In the genomic region with DNA sequence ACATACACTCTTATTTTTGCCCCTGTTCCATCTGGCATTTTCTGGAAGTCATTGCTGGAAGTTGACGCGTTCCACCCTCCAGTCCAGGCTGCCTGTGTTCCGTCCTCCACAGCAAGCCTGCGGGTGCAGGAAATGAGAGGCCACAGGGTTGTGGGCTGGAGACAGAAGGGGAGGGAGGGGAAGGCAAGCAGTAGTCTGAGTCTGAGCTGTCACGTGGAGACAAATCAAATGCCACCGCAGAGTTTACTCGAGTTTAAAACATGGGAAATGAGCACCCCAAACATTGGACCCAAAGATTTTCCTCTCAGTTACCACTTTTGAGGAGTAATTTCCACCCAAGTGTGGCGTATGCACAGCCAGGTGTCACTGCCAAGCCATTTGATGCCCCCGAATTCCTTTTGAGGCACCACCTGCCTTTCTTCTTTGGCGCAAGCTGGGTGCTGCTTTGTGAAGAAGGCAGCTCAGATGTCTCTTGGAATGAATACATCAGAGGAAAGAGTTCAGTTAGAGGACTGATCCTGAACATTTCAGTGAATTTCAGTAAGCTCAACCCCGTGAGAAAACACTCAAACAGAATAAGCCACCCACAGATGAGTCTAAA, we compare ENCODE assay signal across 9 cellular contexts.
A peak's percentile ranks its signal among the peaks of the same experiment; 100 is the strongest.
DNase-seq lines count a peak whose midpoint lies in the region; ATAC-seq, FAIRE-seq and TF ChIP-seq lines count a peak whose summit lies in the region.
"Had no signal": no experiment of that assay in that cellular context is flagged by ENCODE, and none has a peak within 500 bp of the region (broad histone marks: within the 10 kb centered on the region; RNA-seq: fewer than 3 reads in every experiment).

No MANE protein-coding gene starts in this region.

- H3K9me3 ChIP-seq in gastroesophageal sphincter: no peaks in the 10 kb centered on the region

- no peak for FAIRE-seq in urothelium cell line (lab: Jason Lieb, UNC)

- peak; percentile 77 to 86 for ATAC-seq in natural killer cell treated with Interleukin-12 subunit alpha and Interleukin-12 subunit beta and Interleukin-15 and Interleukin-18, amount 100 ng/mL, for 72 hours
- no peak for ATAC-seq in gastroesophageal sphincter

- no peaks in the 10 kb centered on the region for H3K36me3 ChIP-seq in gastroesophageal sphincter

- peaks cover 0 to 11% (median 3%) of the 10 kb centered on the region in 3 donors for H3K4me1 ChIP-seq in gastroesophageal sphincter

- no peak for TF ChIP-seq CTCF in cardiac fibroblast (IDR thresholded peaks at IDR 0.05; ENCODE audit: low read depth, low read length)
- no peak for TF ChIP-seq CTCF in gastroesophageal sphincter (IDR thresholded peaks at IDR 0.05)
- TF ChIP-seq CTCF in chondrocyte (IDR thresholded peaks at IDR 0.05): no peak

- no peak overlapping the region for H3K27ac Mint-ChIP-seq in natural killer cell treated with Interleukin-12 subunit alpha and Interleukin-12 subunit beta and Interleukin-15 and Interleukin-18, amount 100 ng/mL, for 72 hours
- no peak overlapping the region for H3K27ac Mint-ChIP-seq in chondrocyte (ENCODE audit: unreplicated experiment)

- H3K27me3 ChIP-seq in gastroesophageal sphincter: peaks cover 22% of the 10 kb centered on the region

- H3K9me3 Mint-ChIP-seq in natural killer cell treated with Interleukin-12 subunit alpha and Interleukin-12 subunit beta and Interleukin-15 and Interleukin-18, amount 100 ng/mL, for 72 hours: no peaks in the 10 kb centered on the region
- H3K9me3 Mint-ChIP-seq in chondrocyte (ENCODE audit: low read depth): no peaks in the 10 kb centered on the region

- no peaks in the 10 kb centered on the region for H3K36me3 Mint-ChIP-seq in natural killer cell treated with Interleukin-12 subunit alpha and Interleukin-12 subunit beta and Interleukin-15 and Interleukin-18, amount 100 ng/mL, for 72 hours
- no peaks in the 10 kb centered on the region for H3K36me3 Mint-ChIP-seq in chondrocyte (ENCODE audit: low read depth)
- H3K36me3 Mint-ChIP-seq: activated naive CD8-positive, alpha-beta T cell had no signal

- no peak overlapping the region for H3K4me3 ChIP-seq in cardiac fibroblast (replicated peaks in 1 of 2; ENCODE audit: low read depth in 2 of 2, low read length in 2 of 2)
- no peak overlapping the region for H3K4me3 ChIP-seq in gastroesophageal sphincter

- DNase-seq in EH (ENCODE audit: low read depth) (peak; percentile 59), T-helper 9 cell (peak; percentile 47), cardiac fibroblast (ENCODE audit: low read depth in 2 of 2) (peak; percentile 18 to 61), ureter (ENCODE audit: low spot score) (peak; percentile 54), chondrocyte (ENCODE audit: low spot score) (no peak), urothelium cell line (ENCODE audit: low spot score) (no peak)
- no peak for DNase-seq in natural killer cell treated with Interleukin-12 subunit alpha and Interleukin-12 subunit beta and Interleukin-15 and Interleukin-18, amount 100 ng/mL, for 72 hours (ENCODE audit: low spot score)

- TF ChIP-seq EP300 in gastroesophageal sphincter (IDR thresholded peaks at IDR 0.05): no peak

- no peak overlapping the region for H3K4me3 Mint-ChIP-seq in natural killer cell treated with Interleukin-12 subunit alpha and Interleukin-12 subunit beta and Interleukin-15 and Interleukin-18, amount 100 ng/mL, for 72 hours
- no peak overlapping the region for H3K4me3 Mint-ChIP-seq in chondrocyte (ENCODE audit: unreplicated experiment)
- H3K4me3 Mint-ChIP-seq: activated naive CD8-positive, alpha-beta T cell had no signal

- no peak for TF ChIP-seq POLR2A in gastroesophageal sphincter (IDR thresholded peaks at IDR 0.05)

- H3K27ac ChIP-seq in gastroesophageal sphincter: no peak overlapping the region

- H3K27me3 Mint-ChIP-seq in natural killer cell treated with Interleukin-12 subunit alpha and Interleukin-12 subunit beta and Interleukin-15 and Interleukin-18, amount 100 ng/mL, for 72 hours: peaks cover 9 to 18% of the 10 kb centered on the region in 2 donors
- H3K27me3 Mint-ChIP-seq in chondrocyte (ENCODE audit: low read depth): peaks cover 8% of the 10 kb centered on the region
- H3K27me3 Mint-ChIP-seq: activated naive CD8-positive, alpha-beta T cell had no signal

- peaks cover 0 to 9% of the 10 kb centered on the region in 2 donors for H3K4me1 Mint-ChIP-seq in natural killer cell treated with Interleukin-12 subunit alpha and Interleukin-12 subunit beta and Interleukin-15 and Interleukin-18, amount 100 ng/mL, for 72 hours (ENCODE audit: low read depth in 2 of 2)
- no peaks in the 10 kb centered on the region for H3K4me1 Mint-ChIP-seq in chondrocyte (ENCODE audit: low read depth)

- WGBS in gastroesophageal sphincter (ENCODE audit: low coverage in 1 of 2), 2 donors: 11 to 26% methylated on average over 5 to 8 of the region's 11 CpGs

Comparison
In these comparisons a context has a peak if more than half of its experiments do, and no peak if none do; other contexts are left out.
1. DNase-seq: peak in EH (single experiment), T-helper 9 cell (single experiment), cardiac fibroblast (2 of 2) and ureter (single experiment); none in natural killer cell treated with Interleukin-12 subunit alpha and Interleukin-12 subunit beta and Interleukin-15 and Interleukin-18, amount 100 ng/mL, for 72 hours (single experiment), chondrocyte (single experiment) and urothelium cell line (single experiment).